In the genomic region with DNA sequence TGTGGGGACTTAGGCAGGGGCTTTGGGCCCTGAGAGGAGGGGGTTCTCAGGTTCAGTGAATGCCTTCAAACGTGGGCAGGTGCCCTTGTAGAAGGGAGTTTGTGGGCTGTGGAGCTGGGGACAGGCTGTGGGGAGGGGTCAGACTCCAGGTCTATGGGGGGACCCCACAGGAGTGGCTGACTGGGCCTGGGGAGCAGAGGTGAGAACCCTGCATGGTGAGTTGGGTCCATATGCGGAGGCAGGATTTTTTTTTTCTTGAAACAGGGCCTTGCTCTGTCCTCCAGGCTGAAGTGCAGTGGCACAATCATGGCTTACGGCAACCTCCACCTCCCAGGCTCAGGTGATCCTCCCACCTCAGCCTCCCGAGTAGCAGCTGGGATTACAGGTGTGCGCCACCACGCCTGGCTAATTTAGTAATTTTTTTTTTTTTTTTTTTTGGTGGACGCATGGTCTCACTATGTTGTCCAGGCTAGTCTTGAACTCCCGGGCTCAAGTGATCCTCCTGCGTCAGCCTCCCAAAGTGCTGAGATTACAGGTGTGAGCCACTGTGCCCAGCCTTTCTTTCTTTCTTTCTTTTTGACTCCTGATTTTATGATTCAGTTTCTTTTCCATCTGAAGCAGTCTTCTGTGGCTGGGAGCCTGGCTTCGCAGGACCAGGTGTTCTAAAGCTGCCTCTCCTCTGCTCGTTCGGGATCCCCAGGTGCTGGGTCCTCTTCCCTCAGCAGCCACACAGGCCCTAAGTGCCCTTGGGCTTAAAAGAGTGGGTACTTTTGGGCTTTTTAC, we compare ENCODE assay signal across 1 cellular context.
TF ChIP-seq lines count a peak whose summit lies in the region.

No MANE protein-coding gene starts in this region.

TF ChIP-seq in HCT116, 20 proteins besides CTCF, POLR2A, EP300 and RAD21 (continued from another document):
- TF ChIP-seq ZBTB33 (IDR thresholded peaks at IDR 0.05; ENCODE audit: extremely low read depth, insufficient replicate concordance, low read length) (no peak), TCF7L2 (IDR thresholded peaks at IDR 0.05; ENCODE audit: borderline replicate concordance, extremely low read depth, insufficient read depth, insufficient read length) (no peak), POLR2AphosphoS5 (IDR thresholded peaks at IDR 0.05; ENCODE audit: low read depth, low read length) (no peak), YY1 (IDR thresholded peaks at IDR 0.05; ENCODE audit: extremely low read depth, insufficient replicate concordance, low read depth, low read length) (no peak), CEBPB (IDR thresholded peaks at IDR 0.05; ENCODE audit: low read depth) (no peak), FOSL1 (IDR thresholded peaks at IDR 0.05; ENCODE audit: low read depth) (no peak), EZH2 (IDR thresholded peaks at IDR 0.05) (no peak), ZFX (IDR thresholded peaks at IDR 0.05) (no peak), JUND (IDR thresholded peaks at IDR 0.05) (no peak)
- TF ChIP-seq, protein P1, sequence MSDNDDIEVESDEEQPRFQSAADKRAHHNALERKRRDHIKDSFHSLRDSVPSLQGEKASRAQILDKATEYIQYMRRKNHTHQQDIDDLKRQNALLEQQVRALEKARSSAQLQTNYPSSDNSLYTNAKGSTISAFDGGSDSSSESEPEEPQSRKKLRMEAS (IDR thresholded peaks at IDR 0.05) = no peak
- TF ChIP-seq, protein P2, sequence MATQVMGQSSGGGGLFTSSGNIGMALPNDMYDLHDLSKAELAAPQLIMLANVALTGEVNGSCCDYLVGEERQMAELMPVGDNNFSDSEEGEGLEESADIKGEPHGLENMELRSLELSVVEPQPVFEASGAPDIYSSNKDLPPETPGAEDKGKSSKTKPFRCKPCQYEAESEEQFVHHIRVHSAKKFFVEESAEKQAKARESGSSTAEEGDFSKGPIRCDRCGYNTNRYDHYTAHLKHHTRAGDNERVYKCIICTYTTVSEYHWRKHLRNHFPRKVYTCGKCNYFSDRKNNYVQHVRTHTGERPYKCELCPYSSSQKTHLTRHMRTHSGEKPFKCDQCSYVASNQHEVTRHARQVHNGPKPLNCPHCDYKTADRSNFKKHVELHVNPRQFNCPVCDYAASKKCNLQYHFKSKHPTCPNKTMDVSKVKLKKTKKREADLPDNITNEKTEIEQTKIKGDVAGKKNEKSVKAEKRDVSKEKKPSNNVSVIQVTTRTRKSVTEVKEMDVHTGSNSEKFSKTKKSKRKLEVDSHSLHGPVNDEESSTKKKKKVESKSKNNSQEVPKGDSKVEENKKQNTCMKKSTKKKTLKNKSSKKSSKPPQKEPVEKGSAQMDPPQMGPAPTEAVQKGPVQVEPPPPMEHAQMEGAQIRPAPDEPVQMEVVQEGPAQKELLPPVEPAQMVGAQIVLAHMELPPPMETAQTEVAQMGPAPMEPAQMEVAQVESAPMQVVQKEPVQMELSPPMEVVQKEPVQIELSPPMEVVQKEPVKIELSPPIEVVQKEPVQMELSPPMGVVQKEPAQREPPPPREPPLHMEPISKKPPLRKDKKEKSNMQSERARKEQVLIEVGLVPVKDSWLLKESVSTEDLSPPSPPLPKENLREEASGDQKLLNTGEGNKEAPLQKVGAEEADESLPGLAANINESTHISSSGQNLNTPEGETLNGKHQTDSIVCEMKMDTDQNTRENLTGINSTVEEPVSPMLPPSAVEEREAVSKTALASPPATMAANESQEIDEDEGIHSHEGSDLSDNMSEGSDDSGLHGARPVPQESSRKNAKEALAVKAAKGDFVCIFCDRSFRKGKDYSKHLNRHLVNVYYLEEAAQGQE (IDR thresholded peaks at IDR 0.05; ENCODE audit: low read depth) = no peak
